Comparison of ENCODE assay signal across 19 cellular contexts in genomic region chr18:37441821-37442220, GRCh38.
"Had no signal": no experiment of that assay in that cellular context is flagged by ENCODE, and none has a peak within 500 bp of the region (broad histone marks: within the 10 kb centered on the region; RNA-seq: fewer than 3 reads in every experiment).

No MANE protein-coding gene starts in this region.

- H3K27me3 ChIP-seq: neural progenitor cell, right lobe of liver, thyroid gland, upper lobe of left lung, uterus had no signal

- H3K36me3 ChIP-seq: esophagus squamous epithelium, left ventricle myocardium inferior, lower lobe of right lung, neural progenitor cell, prostate gland, right lobe of liver, suprapubic skin, thyroid gland, upper lobe of left lung, uterus had no signal

- H3K4me3 ChIP-seq: esophagus squamous epithelium, left ventricle myocardium inferior, lower lobe of right lung, neural progenitor cell, prostate gland, right lobe of liver, suprapubic skin, thyroid gland, upper lobe of left lung, uterus had no signal

- H3K4me1 ChIP-seq: lower lobe of right lung, parathyroid adenoma, prostate gland, right lobe of liver, suprapubic skin, thyroid gland, upper lobe of left lung, uterus had no signal

- H3K27ac ChIP-seq: esophagus squamous epithelium, left ventricle myocardium inferior, lower lobe of right lung, neural progenitor cell, parathyroid adenoma, prostate gland, right lobe of liver, suprapubic skin, thyroid gland, upper lobe of left lung, uterus had no signal

- H3K9ac ChIP-seq: neural progenitor cell, parathyroid adenoma had no signal

- H3K4me2 ChIP-seq: neural progenitor cell had no signal

- ATAC-seq: left cardiac atrium; lower lobe of right lung; natural killer cell treated with Interleukin-12 subunit alpha and Interleukin-12 subunit beta and Interleukin-15 and Interleukin-18, amount 100 ng/mL, for 72 hours; right lobe of liver; stimulated activated effector memory CD8-positive, alpha-beta T cell treated with anti-CD3 and anti-CD28 coated beads, Interleukin-12 subunit alpha, Interleukin-12 subunit beta, amount 100 ng/mL, for 72 hours; stimulated activated naive CD8-positive, alpha-beta T cell treated with anti-CD3 and anti-CD28 coated beads, Interleukin-15, Interleukin-2, amounts not matched to agents 100 U/mL and 50 U/mL, for 24 hours had no signal

- H3K9me3 ChIP-seq: esophagus squamous epithelium, lower lobe of right lung, prostate gland, right lobe of liver, suprapubic skin, thyroid gland, upper lobe of left lung, uterus had no signal

- H3K79me2 ChIP-seq: parathyroid adenoma had no signal

- H2AFZ ChIP-seq: parathyroid adenoma had no signal

- DNase-seq: dermis blood vessel endothelial cell; esophagus squamous epithelium; immature natural killer cell; left cardiac atrium; left ventricle myocardium inferior; lower lobe of right lung; right lobe of liver; stimulated activated CD4-positive, alpha-beta T cell treated with anti-CD3 and anti-CD28 coated beads, Interleukin-4, amount 100 ng/mL, for 1 hour; stimulated activated CD8-positive, alpha-beta memory T cell treated with anti-CD3 and anti-CD28 coated beads, Interleukin-4, amount 100 ng/mL, for 48 hours; stimulated activated naive CD8-positive, alpha-beta T cell treated with anti-CD3 and anti-CD28 coated beads, Interleukin-15, Interleukin-2, amounts not matched to agents 100 U/mL and 50 U/mL, for 24 hours; thyroid gland; upper lobe of left lung; uterus had no signal
